ENCODE assay signal across 28 cellular contexts in genomic region chr3:27923349-27924068, GRCh38.
"Had no signal": no experiment of that assay in that cellular context is flagged by ENCODE, and none has a peak within 500 bp of the region (broad histone marks: within the 10 kb centered on the region; RNA-seq: fewer than 3 reads in every experiment).

No MANE protein-coding gene starts in this region.

- H3K27ac Mint-ChIP-seq: endodermal cell, mesothelial cell of epicardium, nephron, neural progenitor cell, progenitor cell of endocrine pancreas had no signal

- H3K36me3 Mint-ChIP-seq: mesothelial cell of epicardium, naive B cell, neural progenitor cell had no signal

- H3K4me3 Mint-ChIP-seq: endodermal cell, mesothelial cell of epicardium, naive B cell, nephron, neural progenitor cell had no signal

- H3K27me3 ChIP-seq: gastrocnemius medialis, neural progenitor cell, right lobe of liver, tibial nerve, upper lobe of left lung had no signal

- H3K9ac ChIP-seq: neural progenitor cell, parathyroid adenoma had no signal

- H3K36me3 ChIP-seq: gastrocnemius medialis, neural progenitor cell, right lobe of liver, thoracic aorta, tibial nerve, upper lobe of left lung had no signal

- H3K27me3 Mint-ChIP-seq: naive B cell, progenitor cell of endocrine pancreas had no signal

- H3K9me3 ChIP-seq: gastrocnemius medialis, mucosa of descending colon, right lobe of liver, thoracic aorta, tibial nerve, upper lobe of left lung had no signal

- H3K4me1 ChIP-seq: gastrocnemius medialis, neural progenitor cell, parathyroid adenoma, right lobe of liver, tibial nerve, upper lobe of left lung had no signal

- DNase-seq: dorsolateral prefrontal cortex; effector CD4-positive, alpha-beta T cell; endodermal cell; foreskin fibroblast; gastrocnemius medialis; head of caudate nucleus; kidney; mesenchymal stem cell; mucosa of descending colon; naive B cell; right lobe of liver; small intestine; stimulated activated CD4-positive, alpha-beta T cell treated with anti-CD3 and anti-CD28 coated beads, Interleukin-15, amount 100 ng/mL, for 24 hours; stimulated activated CD4-positive, alpha-beta T cell treated with anti-CD3 and anti-CD28 coated beads, Interleukin-2, amount 100 ng/mL, for 48 hours; stimulated activated naive CD4-positive, alpha-beta T cell; upper lobe of left lung had no signal

- H3K4me2 ChIP-seq: neural progenitor cell had no signal

- ATAC-seq: esophagus mucosa, gastrocnemius medialis, left lobe of liver, mucosa of descending colon, right lobe of liver had no signal

- H2AFZ ChIP-seq: neural progenitor cell, parathyroid adenoma had no signal

- H3K9me3 Mint-ChIP-seq: endodermal cell, mesothelial cell of epicardium, naive B cell, nephron, neural progenitor cell had no signal

- FAIRE-seq: colon, kidney, small intestine, urothelium cell line had no signal

- H3K79me2 ChIP-seq: parathyroid adenoma had no signal

- H3K4me1 Mint-ChIP-seq: endodermal cell, mesothelial cell of epicardium, nephron, neural progenitor cell had no signal

- H3K4me3 ChIP-seq: dorsolateral prefrontal cortex, gastrocnemius medialis, mucosa of descending colon, neural progenitor cell, right lobe of liver, thoracic aorta, tibial nerve, upper lobe of left lung had no signal

- H3K27ac ChIP-seq: dorsolateral prefrontal cortex, epithelial cell of prostate, gastrocnemius medialis, neural progenitor cell, parathyroid adenoma, right lobe of liver, thoracic aorta, tibial nerve, upper lobe of left lung had no signal
